13 cellular contexts compared by ENCODE assay signal in genomic region chr1:56676571-56677035, GRCh38. TPM values are rescaled to one million over a fixed set of nuclear protein-coding genes. Genes with fewer than 3 reads are reported as not detected.
DNase-seq lines count a peak whose midpoint lies in the region; ATAC-seq, FAIRE-seq and TF ChIP-seq lines count a peak whose summit lies in the region.
"Had no signal": no experiment of that assay in that cellular context is flagged by ENCODE, and none has a peak within 500 bp of the region (broad histone marks: within the 10 kb centered on the region; RNA-seq: fewer than 3 reads in every experiment).

No MANE protein-coding gene starts in this region.

- no peak overlapping the region for H3K9ac ChIP-seq in endothelial cell of umbilical vein (replicated peaks; ENCODE audit: extremely low read depth, insufficient read depth, low read length)

- H3K9me3 ChIP-seq in endothelial cell of umbilical vein (replicated peaks; ENCODE audit: control insufficient read depth, insufficient read depth, low read length), result no peaks in the 10 kb centered on the region
- H3K9me3 ChIP-seq: transverse colon had no signal

- no peaks in the 10 kb centered on the region for H3K36me3 ChIP-seq in endothelial cell of umbilical vein (ENCODE audit: control insufficient read depth in 2 of 2, extremely low read depth in 1 of 2, insufficient read depth in 2 of 2, low read length in 2 of 2)
- H3K36me3 ChIP-seq: transverse colon had no signal

- H3K27ac ChIP-seq in endothelial cell of umbilical vein (ENCODE audit: insufficient read depth, low read depth, low read length), result no peak overlapping the region
- H3K27ac ChIP-seq: PC-9, transverse colon had no signal

- H2AFZ ChIP-seq in endothelial cell of umbilical vein (ENCODE audit: low read depth, low read length), result no peak overlapping the region
- H2AFZ ChIP-seq: PC-9 had no signal

- no peaks in the 10 kb centered on the region for H3K27me3 ChIP-seq in endothelial cell of umbilical vein (ENCODE audit: control insufficient read depth in 2 of 2, insufficient read depth in 2 of 2, low read length in 2 of 2)
- H3K27me3 ChIP-seq: transverse colon had no signal

- ATAC-seq in Right ventricle myocardium superior (ENCODE audit: poor library complexity), result no peak

- no peak overlapping the region for H3K4me3 ChIP-seq in endothelial cell of umbilical vein (replicated peaks in 1 of 3; ENCODE audit: insufficient read depth in 1 of 3, low read depth in 1 of 3, low read length in 3 of 3)
- H3K4me3 ChIP-seq: PC-9, transverse colon had no signal

- H3K9me1 ChIP-seq in endothelial cell of umbilical vein (replicated peaks; ENCODE audit: control insufficient read depth, extremely low read depth, insufficient read depth, low read length), result no peaks in the 10 kb centered on the region

- no peak for TF ChIP-seq CTCF in endothelial cell of umbilical vein (IDR thresholded peaks at IDR 0.05; ENCODE audit: extremely low read depth in 1 of 2, insufficient read depth in 1 of 2, low read depth in 1 of 2, low read length in 2 of 2)

- H3K4me1 ChIP-seq in endothelial cell of umbilical vein (ENCODE audit: control insufficient read depth, extremely low read depth, insufficient read depth, low read length), result no peaks in the 10 kb centered on the region
- H3K4me1 ChIP-seq: transverse colon had no signal

- intact Hi-C loops in endothelial cell of umbilical vein (cut with micrococcal nuclease), result no loop called here
- intact Hi-C loops in Right ventricle myocardium superior (cut with DNase I), result no loop called here

- no peak for TF ChIP-seq POLR2A in endothelial cell of umbilical vein (IDR thresholded peaks at IDR 0.05; ENCODE audit: low read depth, low read length)

- dilution Hi-C loops in endothelial cell of umbilical vein (cut with MboI; ENCODE audit: extremely low pct_ligation_motif_present, low sequenced_read_pairs), result no loop called here

- FAIRE-seq in endothelial cell of umbilical vein (lab: Jason Lieb, UNC), result no peak

- no peaks in the 10 kb centered on the region for H4K20me1 ChIP-seq in endothelial cell of umbilical vein (replicated peaks; ENCODE audit: control insufficient read depth, extremely low read depth, insufficient read depth, low read length)

- POLR2A ChIA-PET in endothelial cell of umbilical vein (lab: Charles Lee), result no interaction called here

- CTCF ChIA-PET in endothelial cell of umbilical vein (lab: Charles Lee), result interaction anchor here (0.8 to 1.8 kb wide), 3 partner anchors 32 to 39 kb away, joined by 3 to 4 read pairs (median 4); no protein-coding TSS in a partner anchor

- no peak overlapping the region for H3K4me2 ChIP-seq in endothelial cell of umbilical vein (ENCODE audit: insufficient read depth, low read length)
- H3K4me2 ChIP-seq: PC-9 had no signal

- no TSS peak for BruUV-seq in endothelial cell of umbilical vein (replicated peaks; lab: Mats Ljungman, UMichigan)

- DNase-seq in EH (ENCODE audit: low read depth) (peak; percentile 87), NCI-H226 (peak; percentile 48), endothelial cell of umbilical vein (ENCODE audit: low read depth, low spot score) (peak; percentile 31), renal cortical epithelial cell (ENCODE audit: low read depth) (peak; percentile 97), medulla oblongata (ENCODE audit: extremely low spot score) (no peak), Right ventricle myocardium superior (no peak), DMS114 treated with DMSO at 0.1 percent for 48 hours (lab: John Stamatoyannopoulos, UW; ENCODE audit: unreplicated experiment) (no peak)
- DNase-seq in stimulated activated CD4-positive, alpha-beta T cell treated with anti-CD3 and anti-CD28 coated beads, Interleukin-4, amount 100 ng/mL, for 1 hour, result no peak
- DNase-seq: DMS79 treated with DMSO at 0.1 percent for 48 hours, midbrain, transverse colon had no signal

- H3K79me2 ChIP-seq in endothelial cell of umbilical vein (ENCODE audit: control insufficient read depth, insufficient read depth, low read length), result no peaks in the 10 kb centered on the region

TF ChIP-seq in endothelial cell of umbilical vein, 7 proteins besides CTCF, POLR2A, EP300 and RAD21:
- TF ChIP-seq FOS (IDR thresholded peaks at IDR 0.05; ENCODE audit: borderline replicate concordance, insufficient read depth, low read length), result peak; percentile 65
- no peak for TF ChIP-seq GATA2 (IDR thresholded peaks at IDR 0.05; ENCODE audit: insufficient read depth, insufficient read length, low read depth, low read length)
TF ChIP-seq in endothelial cell of umbilical vein: peak in this region for 1.

RNA-seq across cellular contexts. Expression of gene PRKAA2, which starts 31.5 kb away (rescaled TPM):
- 0.78 and 1.2 TPM in 2 replicates for total RNA-seq in endothelial cell of umbilical vein
- polyA plus RNA-seq in endothelial cell of umbilical vein, result 0.22 and 0.32 TPM in 2 replicates
- polyA plus RNA-seq in endothelial cell of umbilical vein (2011; cell fraction: cytosol; rRNA removed), result 0.25 and 0.28 TPM in 2 replicates
- polyA plus RNA-seq in endothelial cell of umbilical vein (2011; cell fraction: nucleus; rRNA removed), result 0.94 and 1.1 TPM in 2 replicates
- polyA plus RNA-seq in endothelial cell of umbilical vein (2012), result 0.07 and 0.47 TPM in 2 replicates
- polyA minus RNA-seq in endothelial cell of umbilical vein, result 0.70 and 1.5 TPM in 2 replicates
- 8.3 TPM for polyA minus RNA-seq in endothelial cell of umbilical vein (2011; cell fraction: cytosol; rRNA and poly(A)+ RNA removed)
- 1.4 and 2.4 TPM in 2 replicates for polyA minus RNA-seq in endothelial cell of umbilical vein (2011; cell fraction: nucleus; rRNA and poly(A)+ RNA removed)
- 18.8 and 32.8 TPM in 2 replicates for total RNA-seq in renal cortical epithelial cell
- total RNA-seq in Right ventricle myocardium superior, result 77.2 TPM
- total RNA-seq: activated T-helper 1 cell treated with anti-CD3 and anti-CD28 coated beads, Interleukin-12 subunit alpha, Interleukin-12 subunit beta, Interleukin-2, Interleukin-4 antibody, amounts not matched to agents 30 ng/mL and 10 ng/mL and 1 ng/mL, durations not matched to agents 14 hours and 24 hours and 36 hours had no signal

Comparison
In these comparisons a context has a peak if more than half of its experiments do, and no peak if none do; other contexts are left out.
1. DNase-seq: peak in EH (single experiment), NCI-H226 (single experiment), endothelial cell of umbilical vein (single experiment) and renal cortical epithelial cell (single experiment); none in medulla oblongata (single experiment), Right ventricle myocardium superior (single experiment), DMS114 treated with DMSO at 0.1 percent for 48 hours (single experiment) and stimulated activated CD4-positive, alpha-beta T cell treated with anti-CD3 and anti-CD28 coated beads, Interleukin-4, amount 100 ng/mL, for 1 hour (single experiment).